Comparison of ENCODE assay signal across 1 cellular context in the genomic region with DNA sequence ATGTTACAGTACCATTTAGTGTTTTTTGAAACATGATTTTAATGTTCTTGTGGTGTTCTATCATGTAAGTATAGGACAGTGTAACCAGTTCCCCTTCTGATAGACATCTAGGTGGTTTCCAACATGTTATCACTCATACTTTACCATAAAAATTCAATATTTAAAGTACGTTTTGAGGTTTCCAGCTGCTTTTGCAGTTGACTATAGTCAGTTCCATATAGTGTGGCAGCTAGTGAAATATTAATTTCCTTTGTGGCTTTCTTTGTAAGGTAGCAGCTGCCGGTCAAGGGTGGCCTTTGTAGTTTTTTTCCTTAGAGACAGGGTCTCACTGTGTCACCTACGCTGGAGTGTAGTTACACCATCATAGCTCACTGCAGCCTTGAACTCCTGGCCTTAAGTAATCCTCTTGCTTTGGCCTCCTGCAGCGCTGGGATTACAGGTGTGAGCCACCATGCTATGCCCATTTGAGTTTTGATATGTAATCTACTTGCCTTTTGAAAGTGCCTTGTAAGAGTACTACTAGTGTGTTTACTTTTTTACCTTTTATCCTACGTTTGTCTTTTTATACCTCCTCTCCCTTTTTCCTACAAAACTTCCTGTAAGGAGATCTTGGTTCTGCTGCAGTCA.
A peak's percentile ranks its signal among the peaks of the same experiment; 100 is the strongest.
TF ChIP-seq lines count a peak whose summit lies in the region.

No MANE protein-coding gene starts in this region.

TF ChIP-seq in GM12878, 131 proteins besides CTCF, POLR2A, EP300 and RAD21 (continued from another document):
- TF ChIP-seq, protein P1, sequence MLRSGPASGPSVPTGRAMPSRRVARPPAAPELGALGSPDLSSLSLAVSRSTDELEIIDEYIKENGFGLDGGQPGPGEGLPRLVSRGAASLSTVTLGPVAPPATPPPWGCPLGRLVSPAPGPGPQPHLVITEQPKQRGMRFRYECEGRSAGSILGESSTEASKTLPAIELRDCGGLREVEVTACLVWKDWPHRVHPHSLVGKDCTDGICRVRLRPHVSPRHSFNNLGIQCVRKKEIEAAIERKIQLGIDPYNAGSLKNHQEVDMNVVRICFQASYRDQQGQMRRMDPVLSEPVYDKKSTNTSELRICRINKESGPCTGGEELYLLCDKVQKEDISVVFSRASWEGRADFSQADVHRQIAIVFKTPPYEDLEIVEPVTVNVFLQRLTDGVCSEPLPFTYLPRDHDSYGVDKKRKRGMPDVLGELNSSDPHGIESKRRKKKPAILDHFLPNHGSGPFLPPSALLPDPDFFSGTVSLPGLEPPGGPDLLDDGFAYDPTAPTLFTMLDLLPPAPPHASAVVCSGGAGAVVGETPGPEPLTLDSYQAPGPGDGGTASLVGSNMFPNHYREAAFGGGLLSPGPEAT (IDR thresholded peaks at IDR 0.05; ENCODE audit: low read depth) = peak; percentile 81; the same call in 1 of the 2 replicates
- TF ChIP-seq MEF2A (IDR thresholded peaks at IDR 0.05; ENCODE audit: insufficient read depth, low read depth, low read length) (no peak), ZNF384 (IDR thresholded peaks at IDR 0.05; ENCODE audit: borderline replicate concordance, low read depth, low read length) (peak; percentile 44; the same call in 1 of the 2 replicates), BHLHE40 (IDR thresholded peaks at IDR 0.05; ENCODE audit: borderline replicate concordance in 1 of 2, low read depth in 2 of 2, low read length in 1 of 2) (peak; percentile 37 to 50; a peak in 2 of 4 replicates), JUNB (IDR thresholded peaks at IDR 0.05) (peak; percentile 49; the same call in 1 of the 2 replicates), IRF4 (IDR thresholded peaks at IDR 0.05; ENCODE audit: low read depth, low read length) (peak; percentile 12; the same call in 1 of the 2 replicates), ZSCAN29 (IDR thresholded peaks at IDR 0.05) (0 out of 2 replicates have a peak, but pooled peaks have one; percentile 48), CHD4 (IDR thresholded peaks at IDR 0.05) (no peak), SIN3A (IDR thresholded peaks at IDR 0.05; ENCODE audit: low read depth, low read length) (no peak), IKZF1 (conservative IDR thresholded peaks at IDR 0.05) (peak; percentile 76), ZNF217 (IDR thresholded peaks at IDR 0.05) (peak; percentile 57; the same call in 1 of the 2 replicates), ATF7 (IDR thresholded peaks at IDR 0.05; ENCODE audit: low read depth) (peak; percentile 54; the same call in 1 of the 2 replicates), TCF7 (IDR thresholded peaks at IDR 0.05; ENCODE audit: borderline replicate concordance) (0 out of 2 replicates have a peak, but pooled peaks have one; percentile 27), NFIC (IDR thresholded peaks at IDR 0.05; ENCODE audit: low read depth, low read length) (peak; percentile 37; the same call in 1 of the 2 replicates), BCL11A (IDR thresholded peaks at IDR 0.05; ENCODE audit: low read depth, low read length) (peak; percentile 55), NBN (IDR thresholded peaks at IDR 0.05) (peak; percentile 65), POU2F2 (IDR thresholded peaks at IDR 0.05; ENCODE audit: borderline replicate concordance, low read depth, low read length) (0 out of 3 replicates have a peak, but pooled peaks have one; percentile 25)
- TF ChIP-seq, protein P2, sequence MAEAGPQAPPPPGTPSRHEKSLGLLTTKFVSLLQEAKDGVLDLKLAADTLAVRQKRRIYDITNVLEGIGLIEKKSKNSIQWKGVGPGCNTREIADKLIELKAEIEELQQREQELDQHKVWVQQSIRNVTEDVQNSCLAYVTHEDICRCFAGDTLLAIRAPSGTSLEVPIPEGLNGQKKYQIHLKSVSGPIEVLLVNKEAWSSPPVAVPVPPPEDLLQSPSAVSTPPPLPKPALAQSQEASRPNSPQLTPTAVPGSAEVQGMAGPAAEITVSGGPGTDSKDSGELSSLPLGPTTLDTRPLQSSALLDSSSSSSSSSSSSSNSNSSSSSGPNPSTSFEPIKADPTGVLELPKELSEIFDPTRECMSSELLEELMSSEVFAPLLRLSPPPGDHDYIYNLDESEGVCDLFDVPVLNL (IDR thresholded peaks at IDR 0.05; ENCODE audit: low read depth, low read length) = no peak
- TF ChIP-seq, protein P3, sequence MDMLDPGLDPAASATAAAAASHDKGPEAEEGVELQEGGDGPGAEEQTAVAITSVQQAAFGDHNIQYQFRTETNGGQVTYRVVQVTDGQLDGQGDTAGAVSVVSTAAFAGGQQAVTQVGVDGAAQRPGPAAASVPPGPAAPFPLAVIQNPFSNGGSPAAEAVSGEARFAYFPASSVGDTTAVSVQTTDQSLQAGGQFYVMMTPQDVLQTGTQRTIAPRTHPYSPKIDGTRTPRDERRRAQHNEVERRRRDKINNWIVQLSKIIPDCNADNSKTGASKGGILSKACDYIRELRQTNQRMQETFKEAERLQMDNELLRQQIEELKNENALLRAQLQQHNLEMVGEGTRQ (IDR thresholded peaks at IDR 0.05; ENCODE audit: borderline replicate concordance, low read depth, low read length) = no peak
- TF ChIP-seq, protein P4, sequence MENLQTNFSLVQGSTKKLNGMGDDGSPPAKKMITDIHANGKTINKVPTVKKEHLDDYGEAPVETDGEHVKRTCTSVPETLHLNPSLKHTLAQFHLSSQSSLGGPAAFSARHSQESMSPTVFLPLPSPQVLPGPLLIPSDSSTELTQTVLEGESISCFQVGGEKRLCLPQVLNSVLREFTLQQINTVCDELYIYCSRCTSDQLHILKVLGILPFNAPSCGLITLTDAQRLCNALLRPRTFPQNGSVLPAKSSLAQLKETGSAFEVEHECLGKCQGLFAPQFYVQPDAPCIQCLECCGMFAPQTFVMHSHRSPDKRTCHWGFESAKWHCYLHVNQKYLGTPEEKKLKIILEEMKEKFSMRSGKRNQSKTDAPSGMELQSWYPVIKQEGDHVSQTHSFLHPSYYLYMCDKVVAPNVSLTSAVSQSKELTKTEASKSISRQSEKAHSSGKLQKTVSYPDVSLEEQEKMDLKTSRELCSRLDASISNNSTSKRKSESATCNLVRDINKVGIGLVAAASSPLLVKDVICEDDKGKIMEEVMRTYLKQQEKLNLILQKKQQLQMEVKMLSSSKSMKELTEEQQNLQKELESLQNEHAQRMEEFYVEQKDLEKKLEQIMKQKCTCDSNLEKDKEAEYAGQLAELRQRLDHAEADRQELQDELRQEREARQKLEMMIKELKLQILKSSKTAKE (IDR thresholded peaks at IDR 0.05; ENCODE audit: low read depth, poor library complexity, severe bottlenecking) = peak; percentile 68
- TF ChIP-seq, protein P5, sequence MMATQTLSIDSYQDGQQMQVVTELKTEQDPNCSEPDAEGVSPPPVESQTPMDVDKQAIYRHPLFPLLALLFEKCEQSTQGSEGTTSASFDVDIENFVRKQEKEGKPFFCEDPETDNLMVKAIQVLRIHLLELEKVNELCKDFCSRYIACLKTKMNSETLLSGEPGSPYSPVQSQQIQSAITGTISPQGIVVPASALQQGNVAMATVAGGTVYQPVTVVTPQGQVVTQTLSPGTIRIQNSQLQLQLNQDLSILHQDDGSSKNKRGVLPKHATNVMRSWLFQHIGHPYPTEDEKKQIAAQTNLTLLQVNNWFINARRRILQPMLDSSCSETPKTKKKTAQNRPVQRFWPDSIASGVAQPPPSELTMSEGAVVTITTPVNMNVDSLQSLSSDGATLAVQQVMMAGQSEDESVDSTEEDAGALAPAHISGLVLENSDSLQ (IDR thresholded peaks at IDR 0.05) = peak; percentile 80
